Comparison of ENCODE assay signal across 19 cellular contexts in the genomic region with DNA sequence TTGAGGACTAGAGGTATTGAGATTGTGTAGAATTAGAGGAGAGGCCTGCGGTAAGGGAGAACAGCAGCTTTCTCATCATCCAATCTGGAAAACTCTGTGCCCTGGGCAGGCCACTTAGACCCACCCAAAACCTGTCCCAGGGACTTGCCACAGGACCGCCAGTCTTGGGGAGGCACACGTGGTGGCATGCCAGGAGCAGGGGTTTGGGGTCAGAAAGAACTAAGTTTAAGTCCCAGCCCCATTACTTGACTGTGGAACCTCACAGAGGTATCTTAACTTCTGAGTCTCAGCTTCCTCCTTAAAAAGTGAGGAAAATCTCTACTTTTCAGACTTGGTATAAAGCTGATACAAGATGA.
DNase-seq lines count a peak whose midpoint lies in the region; ATAC-seq, FAIRE-seq and TF ChIP-seq lines count a peak whose summit lies in the region.
"Had no signal": no experiment of that assay in that cellular context is flagged by ENCODE, and none has a peak within 500 bp of the region (broad histone marks: within the 10 kb centered on the region; RNA-seq: fewer than 3 reads in every experiment).

No MANE protein-coding gene starts in this region.

- H3K4me1 ChIP-seq in GM12878 (ENCODE audit: control insufficient read depth, insufficient read depth, low read length): peaks cover 19% of the 10 kb centered on the region
- no peaks in the 10 kb centered on the region for H3K4me1 ChIP-seq in PC-9 (replicated peaks; ENCODE audit: insufficient read depth)

- intact Hi-C loops in GM12878 (cut with micrococcal nuclease; ENCODE audit: unreplicated experiment): loop anchor here (10.0 kb wide), 1 partner anchor 280 kb away; no protein-coding TSS in a partner anchor
- intact Hi-C loops in PC-9 (cut with micrococcal nuclease; ENCODE audit: unreplicated experiment): no loop called here

- 16% methylated on average over 3 of the region's 3 CpGs for WGBS in GM12878 (ENCODE audit: insufficient coverage, insufficient replicate concordance, low lambda C conversion rate, missing lambda C conversion rate)

- TF ChIP-seq CTCF in GM12878 (IDR thresholded peaks at IDR 0.05 in 2 of 3, conservative IDR thresholded peaks at IDR 0.05 in 1 of 3; ENCODE audit: control insufficient read depth in 2 of 3, extremely low read depth in 1 of 3, insufficient read depth in 1 of 3, low read depth in 3 of 3, low read length in 3 of 3) (no peak), PC-9 (conservative IDR thresholded peaks at IDR 0.05) (no peak)

- TF ChIP-seq POLR2A in GM12878 (IDR thresholded peaks at IDR 0.05; ENCODE audit: low read depth, low read length): no peak

- TF ChIP-seq RAD21 in GM12878 (IDR thresholded peaks at IDR 0.05; ENCODE audit: insufficient read depth, low read depth, low read length): no peak

- H3K36me3 ChIP-seq in GM12878 (ENCODE audit: control insufficient read depth in 2 of 2, insufficient read depth in 2 of 2, low read length in 1 of 2) (no peaks in the 10 kb centered on the region), PC-9 (ENCODE audit: low read depth) (no peaks in the 10 kb centered on the region)

- POLR2A ChIA-PET in GM12878 (lab: Charles Lee): interaction anchor here (1.0 to 1.1 kb wide), 3 partner anchors 9 to 342 kb away, joined by 3 to 5 read pairs (median 3); no protein-coding TSS in a partner anchor
- POLR2A ChIA-PET in PC-9 (lab: Charles Lee; ENCODE audit: unreplicated experiment): no interaction called here

- SMC1A ChIA-PET in GM12878 (lab: Charles Lee; ENCODE audit: uncharacterized antibody, unreplicated experiment): interaction anchor here (0.8 to 3.7 kb wide), 12 partner anchors 8 to 450 kb away, joined by 3 to 16 read pairs (median 4); no protein-coding TSS in a partner anchor

- BruUV-seq in GM12878 (replicated peaks; lab: Mats Ljungman, UMichigan): no TSS peak
- no TSS peak for BruUV-seq in PC-9 (replicated peaks; lab: Mats Ljungman, UMichigan)

- ATAC-seq in GM18511 (IDR thresholded peaks at IDR 0.05; ENCODE audit: unreplicated experiment) (peak; percentile 10), GM19043 (IDR thresholded peaks at IDR 0.05; ENCODE audit: low read depth, unreplicated experiment) (peak; percentile 5), HG02588 (IDR thresholded peaks at IDR 0.05; ENCODE audit: unreplicated experiment) (peak; percentile 3), GM12878 (no peak; the same call in 1 of the 3 replicates)
- ATAC-seq: GM23338 had no signal

- H3K79me2 ChIP-seq in GM12878 (ENCODE audit: control insufficient read depth, insufficient read depth, low read length): no peaks in the 10 kb centered on the region
- H3K79me2 ChIP-seq in PC-9 (ENCODE audit: low read depth): no peaks in the 10 kb centered on the region

- H3K4me3 ChIP-seq in GM12878 (no peak overlapping the region), PC-9 (no peak overlapping the region)
- H3K4me3 ChIP-seq: GM23338 had no signal

- H4K20me1 ChIP-seq in GM12878 (ENCODE audit: control insufficient read depth, insufficient read depth) (no peaks in the 10 kb centered on the region), PC-9 (ENCODE audit: insufficient read depth) (no peaks in the 10 kb centered on the region)

- H3F3A ChIP-seq in PC-9 (ENCODE audit: insufficient read depth, low read depth): no peaks in the 10 kb centered on the region

- CTCF ChIA-PET in GM12878 (lab: Yijun Ruan, JAX) (interaction anchor here (1.1 to 2.3 kb wide), 2 partner anchors 10 kb away, joined by 3 to 13 read pairs; no protein-coding TSS in a partner anchor), PC-9 (lab: Charles Lee) (no interaction called here)

- no peak for DNase-seq in GM12878 (ENCODE audit: low read depth, low spot score)
- DNase-seq in foreskin melanocyte: no peak
- DNase-seq in hippocampal formation (lab: John Stamatoyannopoulos, UW): no peak
- no peak for DNase-seq in PC-9
- no peak for DNase-seq in NCI-H226
- DNase-seq: CD4-positive, alpha-beta T cell; HCEC 1CT; NCI-H1105; NCI-H1694; NCI-H2081 treated with DMSO at 0.1 percent for 48 hours; NCI-H510A; NCI-H748 treated with DMSO at 0.1 percent for 48 hours; RPMI8226; SHP77 treated with DMSO at 0.1 percent for 48 hours; T-helper 1 cell had no signal

- RAD21 ChIA-PET in GM12878 (lab: Charles Lee; ENCODE audit: unreplicated experiment): interaction anchor here (1.1 to 3.0 kb wide), 9 partner anchors 9 to 352 kb away, joined by 3 to 12 read pairs (median 4); no protein-coding TSS in a partner anchor

- H3K9me2 ChIP-seq in PC-9 (ENCODE audit: insufficient read depth): no peaks in the 10 kb centered on the region

- H3K9ac ChIP-seq in GM12878 (ENCODE audit: control insufficient read depth, insufficient read depth, low read length): peak overlapping the region; percentile 52

- H3K27me3 ChIP-seq in GM12878 (replicated peaks in 1 of 2; ENCODE audit: control insufficient read depth in 2 of 2, insufficient read depth in 2 of 2, low read length in 1 of 2) (no peaks in the 10 kb centered on the region), PC-9 (ENCODE audit: insufficient read depth, low read depth) (no peaks in the 10 kb centered on the region)

- H3K4me2 ChIP-seq in GM12878 (ENCODE audit: control insufficient read depth, insufficient read depth): peak overlapping the region; percentile 2; the same call in 1 of the 2 replicates
- H3K4me2 ChIP-seq in PC-9: no peak overlapping the region
- H3K4me2 ChIP-seq: GM23338 had no signal

- no peak overlapping the region; the same call in 1 of the 2 replicates for H2AFZ ChIP-seq in GM12878 (ENCODE audit: control insufficient read depth, low read depth, low read length)
- no peak overlapping the region for H2AFZ ChIP-seq in PC-9
- H2AFZ ChIP-seq: GM23338 had no signal

- H3K9me3 ChIP-seq in GM12878 (replicated peaks; ENCODE audit: control insufficient read depth, insufficient read depth, low read length): no peaks in the 10 kb centered on the region
- H3K9me3 ChIP-seq in PC-9 (ENCODE audit: insufficient read depth, low read depth): no peaks in the 10 kb centered on the region

- peak overlapping the region; percentile 70 for H3K27ac ChIP-seq in GM12878 (ENCODE audit: control insufficient read depth, insufficient read depth)
- H3K27ac ChIP-seq in PC-9: no peak overlapping the region

- no peak for TF ChIP-seq EP300 in GM12878 (IDR thresholded peaks at IDR 0.05; ENCODE audit: borderline replicate concordance in 1 of 2, control insufficient read depth in 1 of 2, low read depth in 2 of 2, low read length in 2 of 2)

- FAIRE-seq in GM12878 (lab: Jason Lieb, UNC): no peak

- in situ Hi-C loops in GM12878 (cut with MboI): no loop called here

TF ChIP-seq in GM12878, 131 proteins besides CTCF, POLR2A, EP300 and RAD21:
- TF ChIP-seq NR2C1 (IDR thresholded peaks at IDR 0.05) (no peak), TCF12 (IDR thresholded peaks at IDR 0.05; ENCODE audit: low read depth, low read length) (no peak), CBX3 (IDR thresholded peaks at IDR 0.05; ENCODE audit: borderline replicate concordance, low read depth) (no peak), ZNF274 (IDR thresholded peaks at IDR 0.05; ENCODE audit: insufficient read depth, insufficient read length) (no peak), ESRRA (IDR thresholded peaks at IDR 0.05; ENCODE audit: low read length) (no peak), SUZ12 (IDR thresholded peaks at IDR 0.05; ENCODE audit: unreplicated experiment) (no peak), SRF (IDR thresholded peaks at IDR 0.05; ENCODE audit: low read depth in 2 of 2, low read length in 2 of 2) (no peak), MYC (IDR thresholded peaks at IDR 0.05; ENCODE audit: insufficient read depth, insufficient read length, insufficient replicate concordance, low read length, severe bottlenecking) (no peak)
- TF ChIP-seq, protein P1, sequence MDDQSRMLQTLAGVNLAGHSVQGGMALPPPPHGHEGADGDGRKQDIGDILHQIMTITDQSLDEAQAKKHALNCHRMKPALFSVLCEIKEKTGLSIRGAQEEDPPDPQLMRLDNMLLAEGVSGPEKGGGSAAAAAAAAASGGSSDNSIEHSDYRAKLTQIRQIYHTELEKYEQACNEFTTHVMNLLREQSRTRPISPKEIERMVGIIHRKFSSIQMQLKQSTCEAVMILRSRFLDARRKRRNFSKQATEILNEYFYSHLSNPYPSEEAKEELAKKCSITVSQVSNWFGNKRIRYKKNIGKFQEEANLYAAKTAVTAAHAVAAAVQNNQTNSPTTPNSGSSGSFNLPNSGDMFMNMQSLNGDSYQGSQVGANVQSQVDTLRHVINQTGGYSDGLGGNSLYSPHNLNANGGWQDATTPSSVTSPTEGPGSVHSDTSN (IDR thresholded peaks at IDR 0.05; ENCODE audit: insufficient replicate concordance, low read depth, low read length): no peak
- TF ChIP-seq, protein P2, sequence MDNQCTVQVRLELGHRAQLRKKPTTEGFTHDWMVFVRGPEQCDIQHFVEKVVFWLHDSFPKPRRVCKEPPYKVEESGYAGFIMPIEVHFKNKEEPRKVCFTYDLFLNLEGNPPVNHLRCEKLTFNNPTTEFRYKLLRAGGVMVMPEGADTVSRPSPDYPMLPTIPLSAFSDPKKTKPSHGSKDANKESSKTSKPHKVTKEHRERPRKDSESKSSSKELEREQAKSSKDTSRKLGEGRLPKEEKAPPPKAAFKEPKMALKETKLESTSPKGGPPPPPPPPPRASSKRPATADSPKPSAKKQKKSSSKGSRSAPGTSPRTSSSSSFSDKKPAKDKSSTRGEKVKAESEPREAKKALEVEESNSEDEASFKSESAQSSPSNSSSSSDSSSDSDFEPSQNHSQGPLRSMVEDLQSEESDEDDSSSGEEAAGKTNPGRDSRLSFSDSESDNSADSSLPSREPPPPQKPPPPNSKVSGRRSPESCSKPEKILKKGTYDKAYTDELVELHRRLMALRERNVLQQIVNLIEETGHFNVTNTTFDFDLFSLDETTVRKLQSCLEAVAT (IDR thresholded peaks at IDR 0.05): no peak
- TF ChIP-seq, protein P3, sequence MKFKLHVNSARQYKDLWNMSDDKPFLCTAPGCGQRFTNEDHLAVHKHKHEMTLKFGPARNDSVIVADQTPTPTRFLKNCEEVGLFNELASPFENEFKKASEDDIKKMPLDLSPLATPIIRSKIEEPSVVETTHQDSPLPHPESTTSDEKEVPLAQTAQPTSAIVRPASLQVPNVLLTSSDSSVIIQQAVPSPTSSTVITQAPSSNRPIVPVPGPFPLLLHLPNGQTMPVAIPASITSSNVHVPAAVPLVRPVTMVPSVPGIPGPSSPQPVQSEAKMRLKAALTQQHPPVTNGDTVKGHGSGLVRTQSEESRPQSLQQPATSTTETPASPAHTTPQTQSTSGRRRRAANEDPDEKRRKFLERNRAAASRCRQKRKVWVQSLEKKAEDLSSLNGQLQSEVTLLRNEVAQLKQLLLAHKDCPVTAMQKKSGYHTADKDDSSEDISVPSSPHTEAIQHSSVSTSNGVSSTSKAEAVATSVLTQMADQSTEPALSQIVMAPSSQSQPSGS (IDR thresholded peaks at IDR 0.05; ENCODE audit: low read length): no peak
